29 cellular contexts compared by ENCODE assay signal in genomic region chr20:21008951-21009350, GRCh38.
"Had no signal": no experiment of that assay in that cellular context is flagged by ENCODE, and none has a peak within 500 bp of the region (broad histone marks: within the 10 kb centered on the region; RNA-seq: fewer than 3 reads in every experiment).

No MANE protein-coding gene starts in this region.

- ATAC-seq: effector memory CD8-positive, alpha-beta T cell; esophagus mucosa; foreskin keratinocyte; gastrocnemius medialis; gastroesophageal sphincter; heart left ventricle; heart right ventricle had no signal

- H3K4me1 ChIP-seq: colonic mucosa, esophagus muscularis mucosa, esophagus squamous epithelium, foreskin keratinocyte, gastrocnemius medialis, gastroesophageal sphincter, heart left ventricle, heart right ventricle had no signal

- H3K4me3 Mint-ChIP-seq: dendritic cell treated with granulocyte-macrophage colony-stimulating factor and Interleukin-4, amounts not matched to agents 40 ng/mL and 50 ng/mL, for 4 days; effector memory CD8-positive, alpha-beta T cell; endodermal cell had no signal

- H3K27ac ChIP-seq: colonic mucosa, coronary artery, dorsolateral prefrontal cortex, epithelial cell of prostate, esophagus muscularis mucosa, esophagus squamous epithelium, foreskin keratinocyte, gastrocnemius medialis, gastroesophageal sphincter, heart left ventricle, heart right ventricle had no signal

- H3K4me1 Mint-ChIP-seq: endodermal cell had no signal

- H3K9me3 Mint-ChIP-seq: dendritic cell treated with granulocyte-macrophage colony-stimulating factor and Interleukin-4, amounts not matched to agents 40 ng/mL and 50 ng/mL, for 4 days; effector memory CD8-positive, alpha-beta T cell; endodermal cell had no signal

- H3K27ac Mint-ChIP-seq: dendritic cell treated with granulocyte-macrophage colony-stimulating factor and Interleukin-4, amounts not matched to agents 40 ng/mL and 50 ng/mL, for 4 days; effector memory CD8-positive, alpha-beta T cell; endodermal cell had no signal

- H3K9me3 ChIP-seq: colonic mucosa, esophagus muscularis mucosa, esophagus squamous epithelium, gastrocnemius medialis, gastroesophageal sphincter, heart left ventricle, heart right ventricle had no signal

- FAIRE-seq: colon, endometrium, endothelial cell of umbilical vein, frontal cortex had no signal

- H3K36me3 ChIP-seq: colonic mucosa, esophagus muscularis mucosa, esophagus squamous epithelium, gastrocnemius medialis, gastroesophageal sphincter, heart left ventricle, heart right ventricle had no signal

- H3K27me3 ChIP-seq: colonic mucosa, esophagus muscularis mucosa, esophagus squamous epithelium, foreskin keratinocyte, gastrocnemius medialis, gastroesophageal sphincter had no signal

- DNase-seq: colonic mucosa; cortex of kidney; dermis blood vessel endothelial cell; dorsolateral prefrontal cortex; effector CD4-positive, alpha-beta T cell; effector CD8-positive, alpha-beta T cell; effector memory CD4-positive, alpha-beta T cell; effector memory CD8-positive, alpha-beta T cell; endodermal cell; erythroblast; esophagus squamous epithelium; foreskin fibroblast; foreskin keratinocyte; foreskin melanocyte; gastrocnemius medialis; glutamatergic neuron; head of caudate nucleus; heart left ventricle; heart right ventricle had no signal

- H3K4me3 ChIP-seq: colonic mucosa, coronary artery, dorsolateral prefrontal cortex, esophagus muscularis mucosa, esophagus squamous epithelium, gastrocnemius medialis, gastroesophageal sphincter, heart left ventricle, heart right ventricle had no signal
